In the genomic region with DNA sequence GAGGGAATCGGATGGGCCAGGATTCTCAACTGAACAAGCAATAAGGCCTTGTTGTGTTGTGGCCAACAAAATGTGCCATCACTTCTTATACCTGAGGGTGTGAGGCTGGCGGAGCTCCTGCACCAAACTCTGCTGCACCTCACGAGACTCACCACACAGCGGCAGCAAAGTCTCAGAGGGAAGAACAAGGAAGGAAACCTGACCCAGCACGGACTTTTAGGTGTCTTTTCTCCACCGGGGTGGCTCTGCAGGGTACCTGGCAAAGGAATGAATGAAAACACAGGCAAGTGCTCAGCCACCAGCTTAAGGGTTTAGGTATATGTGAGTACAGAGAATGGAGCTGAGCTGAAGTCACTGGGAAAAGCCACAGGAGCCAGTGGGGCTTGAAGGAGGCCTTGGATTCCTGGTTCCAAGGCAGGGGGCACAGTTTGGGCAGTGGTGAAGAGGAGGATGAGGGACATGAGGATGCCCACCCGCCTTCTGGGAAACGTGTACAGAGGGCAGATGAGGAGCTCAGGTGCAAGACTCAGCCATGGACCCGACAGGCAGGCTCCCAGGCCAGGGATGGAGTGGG, we compare ENCODE assay signal across 9 cellular contexts. TPM values are rescaled to one million over a fixed set of nuclear protein-coding genes. Genes with fewer than 3 reads are reported as not detected.
DNase-seq lines count a peak whose midpoint lies in the region; ATAC-seq, FAIRE-seq and TF ChIP-seq lines count a peak whose summit lies in the region.
"Had no signal": no experiment of that assay in that cellular context is flagged by ENCODE, and none has a peak within 500 bp of the region (broad histone marks: within the 10 kb centered on the region; RNA-seq: fewer than 3 reads in every experiment).

No MANE protein-coding gene starts in this region.

- TF ChIP-seq CTCF in HFFc6 (IDR thresholded peaks at IDR 0.05), result peak; percentile 74
- TF ChIP-seq CTCF in WI38 (IDR thresholded peaks at IDR 0.05; ENCODE audit: low read depth, low read length), result peak; percentile 55
- peak; percentile 64 for TF ChIP-seq CTCF in left ventricle myocardium inferior (IDR thresholded peaks at IDR 0.05; ENCODE audit: borderline replicate concordance)

- H3K4me3 ChIP-seq in WI38 (ENCODE audit: low read depth, low read length), result no peak overlapping the region
- no peak overlapping the region for H3K4me3 ChIP-seq in left ventricle myocardium inferior
- no peak overlapping the region for H3K4me3 ChIP-seq in small intestine (ENCODE audit: low read depth in 1 of 2, low read length in 2 of 2)
- H3K4me3 ChIP-seq: thoracic aorta had no signal

- H3K27ac ChIP-seq in left ventricle myocardium inferior (replicated peaks), result no peak overlapping the region
- no peak overlapping the region for H3K27ac ChIP-seq in small intestine (ENCODE audit: low read depth in 1 of 2, low read length in 1 of 2)
- H3K27ac ChIP-seq: thoracic aorta had no signal

- H3K9me3 ChIP-seq in left ventricle myocardium inferior (replicated peaks), result no peaks in the 10 kb centered on the region
- no peaks in the 10 kb centered on the region for H3K9me3 ChIP-seq in small intestine (ENCODE audit: control insufficient read depth, low read depth)
- H3K9me3 ChIP-seq: thoracic aorta had no signal

- no peak overlapping the region for H3K4me3 Mint-ChIP-seq in HFFc6

- FAIRE-seq in small intestine (lab: Jason Lieb, UNC), result no peak

- H3K27me3 ChIP-seq in left ventricle myocardium inferior (ENCODE audit: low read depth) (no peaks in the 10 kb centered on the region), small intestine (ENCODE audit: control insufficient read depth in 2 of 2, insufficient read depth in 2 of 2, low read length in 2 of 2) (no peaks in the 10 kb centered on the region)

- H3K27me3 Mint-ChIP-seq in HFFc6 (ENCODE audit: insufficient read depth), result peaks cover 23% of the 10 kb centered on the region

- peak; percentile 65 for ATAC-seq in Right ventricle myocardium superior (ENCODE audit: poor library complexity)

- intact Hi-C loops in Right ventricle myocardium superior (cut with DNase I) (no loop called here), cardiac septum (cut with DNase I) (loop anchor here (5.0 kb wide), 1 partner anchor 186 kb away; no protein-coding TSS in a partner anchor), left ventricle myocardium inferior (cut with micrococcal nuclease) (no loop called here), posterior vena cava (cut with DNase I) (loop anchor here in 1 of 2 donors (5.0 kb wide), 1 partner anchor 674 kb away; no protein-coding TSS in a partner anchor)

- no peaks in the 10 kb centered on the region for H3K9me3 Mint-ChIP-seq in HFFc6

- H3K36me3 ChIP-seq in left ventricle myocardium inferior (no peaks in the 10 kb centered on the region), small intestine (ENCODE audit: control insufficient read depth in 2 of 2, insufficient read depth in 2 of 2, low read length in 2 of 2) (no peaks in the 10 kb centered on the region)
- H3K36me3 ChIP-seq: thoracic aorta had no signal

- WGBS in small intestine, 3 donors, result 26 to 33% (median 31%) methylated on average over 9 of the region's 9 CpGs

- no peaks in the 10 kb centered on the region for H3K4me1 Mint-ChIP-seq in HFFc6 (ENCODE audit: low read depth)

- H3K27ac Mint-ChIP-seq in HFFc6, result no peak overlapping the region

- H3K4me1 ChIP-seq in left ventricle myocardium inferior (no peaks in the 10 kb centered on the region), small intestine (ENCODE audit: control insufficient read depth in 2 of 2, insufficient read depth in 1 of 2, low read depth in 1 of 2, low read length in 1 of 2) (no peaks in the 10 kb centered on the region)

- DNase-seq in Right ventricle myocardium superior (peak; percentile 45), cardiac septum (ENCODE audit: low spot score) (no peak), HFFc6 (peak; percentile 15), NCI-H2107 treated with DMSO at 0.1 percent for 48 hours (lab: John Stamatoyannopoulos, UW; ENCODE audit: unreplicated experiment) (peak; percentile 67), left ventricle myocardium inferior (peak; percentile 19), small intestine (peak; percentile 64), posterior vena cava (ENCODE audit: low spot score) (no peak)

- no peaks in the 10 kb centered on the region for H3K36me3 Mint-ChIP-seq in HFFc6 (ENCODE audit: low read depth)

RNA-seq across cellular contexts. Expression of a gene that starts 31.1 kb away (rescaled TPM):
- total RNA-seq in Right ventricle myocardium superior (not detected), cardiac septum (not detected), left ventricle myocardium inferior (not detected), posterior vena cava (not detected)
- not detected for total RNA-seq in HFFc6 (2021; fragmentation: NEBNext Ultra II Directional; extraction: Animal tissue kit (Norgen Biotek cat#: 25700))
- polyA plus RNA-seq in small intestine, result not detected
- total RNA-seq: thoracic aorta had no signal

Comparison
In these comparisons a context has a peak if more than half of its experiments do, and no peak if none do; other contexts are left out.
1. DNase-seq: peak in Right ventricle myocardium superior (single experiment), HFFc6 (single experiment), NCI-H2107 treated with DMSO at 0.1 percent for 48 hours (single experiment), left ventricle myocardium inferior (single experiment) and small intestine (single experiment); none in cardiac septum (single experiment) and posterior vena cava (single experiment).
2. Peak in every context shown above with its lines, with median percentiles within 50 percentile points of each other: CTCF ChIP-seq.